9 cellular contexts compared by ENCODE assay signal in genomic region chr4:165398570-165398969, GRCh38. TPM values are rescaled to one million over a fixed set of nuclear protein-coding genes. Genes with fewer than 3 reads are reported as not detected.
DNase-seq lines count a peak whose midpoint lies in the region; ATAC-seq and TF ChIP-seq lines count a peak whose summit lies in the region.
"Had no signal": no experiment of that assay in that cellular context is flagged by ENCODE, and none has a peak within 500 bp of the region (broad histone marks: within the 10 kb centered on the region; RNA-seq: fewer than 3 reads in every experiment).

No MANE protein-coding gene starts in this region.

- H3K27ac ChIP-seq in neural cell (ENCODE audit: low read length) (peak overlapping the region; percentile 90), PC-9 (no peak overlapping the region)

- H3K4me3 ChIP-seq in astrocyte of the spinal cord (ENCODE audit: low read depth, low read length) (no peak overlapping the region), neural cell (ENCODE audit: low read length) (peak overlapping the region; percentile 56), PC-9 (no peak overlapping the region)

- TF ChIP-seq CTCF in astrocyte of the spinal cord (IDR thresholded peaks at IDR 0.05; ENCODE audit: low read depth, low read length) (no peak), neural cell (IDR thresholded peaks at IDR 0.05; ENCODE audit: poor library complexity, severe bottlenecking) (no peak), PC-9 (conservative IDR thresholded peaks at IDR 0.05) (no peak)

- no peaks in the 10 kb centered on the region for H3K4me1 ChIP-seq in PC-9 (replicated peaks; ENCODE audit: insufficient read depth)

- H2AFZ ChIP-seq in neural cell (ENCODE audit: low read depth, low read length) (no peak overlapping the region), PC-9 (no peak overlapping the region)

- TF ChIP-seq RAD21 in neural cell (conservative IDR thresholded peaks at IDR 0.05) = peak; percentile 23

- CTCF ChIA-PET in PC-9 (lab: Charles Lee) = no interaction called here

- DNase-seq in NCI-H146 treated with DMSO at 0.1 percent for 48 hours (lab: John Stamatoyannopoulos, UW; ENCODE audit: unreplicated experiment) (peak; percentile 76), astrocyte of the spinal cord (ENCODE audit: low read depth, low spot score) (peak; percentile 69), activated gamma-delta T cell (lab: John Stamatoyannopoulos, UW) (no peak), GF-D8 (lab: John Stamatoyannopoulos, UW) (no peak), PC-9 (no peak)
- DNase-seq in stimulated activated CD4-positive, alpha-beta T cell treated with anti-CD3 and anti-CD28 coated beads, Interleukin-2, amount 100 ng/mL, for 48 hours = no peak
- DNase-seq: activated CD4-positive, alpha-beta T cell treated with anti-CD3 and anti-CD28 coated beads, Interleukin-2, amount 50 U/mL, for 1 hour had no signal

- in situ Hi-C loops in astrocyte of the spinal cord (cut with HindIII; ENCODE audit: low sequenced_read_pairs) = no loop called here

- peaks cover 87% of the 10 kb centered on the region for H3K79me2 ChIP-seq in neural cell (replicated peaks; ENCODE audit: insufficient read depth, low read length)
- H3K79me2 ChIP-seq in PC-9 (ENCODE audit: low read depth) = no peaks in the 10 kb centered on the region

- H3F3A ChIP-seq in neural cell (ENCODE audit: insufficient read depth, low read length, poor library complexity, severe bottlenecking) (no peaks in the 10 kb centered on the region), PC-9 (ENCODE audit: insufficient read depth, low read depth) (no peaks in the 10 kb centered on the region)

- intact Hi-C loops in PC-9 (cut with micrococcal nuclease; ENCODE audit: unreplicated experiment) = no loop called here

- H3K9me3 ChIP-seq in neural cell (ENCODE audit: low read length) (no peaks in the 10 kb centered on the region), PC-9 (ENCODE audit: insufficient read depth, low read depth) (no peaks in the 10 kb centered on the region)

- POLR2A ChIA-PET in PC-9 (lab: Charles Lee; ENCODE audit: unreplicated experiment) = no interaction called here

- no TSS peak for BruUV-seq in PC-9 (replicated peaks; lab: Mats Ljungman, UMichigan)

- peak; percentile 95 for TF ChIP-seq EP300 in neural cell (conservative IDR thresholded peaks at IDR 0.05; ENCODE audit: poor library complexity, severe bottlenecking)

- H3K9me2 ChIP-seq in neural cell (ENCODE audit: insufficient read depth, low read length) (no peaks in the 10 kb centered on the region), PC-9 (ENCODE audit: insufficient read depth) (no peaks in the 10 kb centered on the region)

- H3K9ac ChIP-seq in neural cell (ENCODE audit: low read length) = peak overlapping the region; percentile 53

- no peaks in the 10 kb centered on the region for H4K20me1 ChIP-seq in neural cell (ENCODE audit: insufficient read depth)
- H4K20me1 ChIP-seq in PC-9 (ENCODE audit: insufficient read depth) = no peaks in the 10 kb centered on the region

- peak overlapping the region; percentile 74 for H3K4me2 ChIP-seq in neural cell (ENCODE audit: low read length)
- no peak overlapping the region for H3K4me2 ChIP-seq in PC-9

- peak; percentile 70 for ATAC-seq in GM21528 (IDR thresholded peaks at IDR 0.05; ENCODE audit: low FRiP score, unreplicated experiment)

- no peaks in the 10 kb centered on the region for H3K36me3 ChIP-seq in neural cell (ENCODE audit: insufficient read depth, low read length)
- H3K36me3 ChIP-seq in PC-9 (ENCODE audit: low read depth) = no peaks in the 10 kb centered on the region

- no peaks in the 10 kb centered on the region for H3K27me3 ChIP-seq in neural cell (ENCODE audit: insufficient read depth, low read depth, low read length)
- H3K27me3 ChIP-seq in PC-9 (ENCODE audit: insufficient read depth, low read depth) = no peaks in the 10 kb centered on the region

TF ChIP-seq in neural cell, 6 proteins besides CTCF, POLR2A, EP300 and RAD21:
- TF ChIP-seq POLR2AphosphoS5 (IDR thresholded peaks at IDR 0.05) (peak; percentile 75), MXI1 (conservative IDR thresholded peaks at IDR 0.05; ENCODE audit: poor library complexity, severe bottlenecking) (peak; percentile 55), SMC3 (conservative IDR thresholded peaks at IDR 0.05; ENCODE audit: poor library complexity) (no peak), EZH2 (IDR thresholded peaks at IDR 0.05; ENCODE audit: borderline replicate concordance, insufficient read depth, low read length, poor library complexity, severe bottlenecking) (no peak), TAF1 (IDR thresholded peaks at IDR 0.05; ENCODE audit: low read depth) (no peak), REST (IDR thresholded peaks at IDR 0.05; ENCODE audit: borderline replicate concordance) (no peak)

RNA-seq across cellular contexts. Expression of gene CPE, which starts 19.8 kb away (rescaled TPM):
- 623 and 678 TPM in 2 replicates for polyA plus RNA-seq in neural cell
- polyA minus RNA-seq in neural cell = 444 TPM in 2 replicates
- total RNA-seq in PC-9 (2021) = 1.3 and 1.4 TPM in 2 replicates

Comparison
In these comparisons a context has a peak if more than half of its experiments do, and no peak if none do; other contexts are left out.
1. DNase-seq: peak in NCI-H146 treated with DMSO at 0.1 percent for 48 hours (single experiment) and astrocyte of the spinal cord (single experiment); none in stimulated activated CD4-positive, alpha-beta T cell treated with anti-CD3 and anti-CD28 coated beads, Interleukin-2, amount 100 ng/mL, for 48 hours (0 of 2), activated gamma-delta T cell (single experiment), GF-D8 (single experiment) and PC-9 (0 of 2).